ENCODE assay signal across 8 cellular contexts in the genomic region with DNA sequence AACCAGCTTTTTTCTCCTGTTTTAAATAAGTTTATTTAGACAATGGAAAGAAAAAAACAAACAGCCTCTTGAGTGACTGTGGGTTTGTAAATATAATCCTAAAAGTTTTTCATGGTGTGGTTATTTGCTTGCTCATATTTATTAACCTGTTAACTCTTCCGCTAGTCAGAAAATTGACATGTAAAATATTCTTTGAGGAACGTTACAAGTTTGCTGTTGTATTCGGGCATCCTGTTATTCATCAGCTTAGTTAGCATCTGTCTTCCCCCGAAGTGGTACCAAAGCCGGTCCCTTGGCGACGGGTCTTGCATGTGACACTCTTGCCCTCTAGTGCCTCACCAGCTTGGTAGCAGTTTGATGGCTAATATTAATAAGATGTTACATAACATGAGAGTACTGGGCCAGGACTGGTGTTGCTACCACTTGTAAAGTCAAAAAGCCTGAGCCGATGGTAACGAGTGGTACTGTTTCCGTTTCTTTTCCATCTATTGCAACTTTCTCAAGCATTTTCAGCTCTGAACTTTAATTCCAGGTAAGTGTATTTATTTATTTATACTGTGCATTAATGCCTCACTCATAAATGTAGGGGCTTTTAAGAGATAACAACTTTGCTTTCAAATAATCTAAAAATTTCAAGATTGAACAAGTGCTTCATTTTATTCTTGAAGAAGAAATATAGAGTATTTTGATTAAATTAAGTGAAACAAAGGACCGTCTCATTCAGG. TPM values are rescaled to one million over a fixed set of nuclear protein-coding genes. Genes with fewer than 3 reads are reported as not detected.
A peak's percentile ranks its signal among the peaks of the same experiment; 100 is the strongest.
DNase-seq lines count a peak whose midpoint lies in the region; ATAC-seq, FAIRE-seq and TF ChIP-seq lines count a peak whose summit lies in the region.

A gene (plus strand): TSS at position 426 of the 725 bp plus-strand sequence. CDS start 19,425 bp downstream, outside the sequence.

- H2BK5ac ChIP-seq in H1 (ENCODE audit: low read depth, low read length) (no peak within 1 kb of the TSS), mesendoderm (ENCODE audit: low read length) (no peak within 1 kb of the TSS)

- H3K9me2 ChIP-seq in Loucy (replicated peaks; ENCODE audit: low read depth, low read length): no peaks in the 10 kb centered on the region

- H3K27ac ChIP-seq in H1 (ENCODE audit: low read depth, low read length) (no peak within 1 kb of the TSS), mesendoderm (ENCODE audit: low read depth, low read length) (peak within 1 kb of the TSS; percentile 69), urinary bladder (ENCODE audit: low read depth) (no peak within 1 kb of the TSS)

- peak; percentile 70 for ATAC-seq in GM21576 (IDR thresholded peaks at IDR 0.05; ENCODE audit: unreplicated experiment)
- ATAC-seq in HG02973 (IDR thresholded peaks at IDR 0.05; ENCODE audit: unreplicated experiment): no peak

- H3K9ac ChIP-seq in Loucy (ENCODE audit: low read depth, low read length, poor library complexity, severe bottlenecking) (peak within 1 kb of the TSS; percentile 79), H1 (replicated peaks in 1 of 4; ENCODE audit: extremely low read depth in 1 of 4, low read depth in 3 of 4, low read length in 3 of 4) (peak within 1 kb of the TSS in 1 of 4 experiments; percentile 94; a peak in 2 of 7 replicates), mesendoderm (ENCODE audit: low read length) (peak within 1 kb of the TSS; percentile 46)

- H3K79me2 ChIP-seq in Loucy (ENCODE audit: insufficient read depth, low read length) (peaks cover 44% of the 10 kb centered on the region), H1 (ENCODE audit: control insufficient read depth in 1 of 2, insufficient read depth in 2 of 2, low read length in 2 of 2) (no peaks in the 10 kb centered on the region), mesendoderm (ENCODE audit: control insufficient read depth, insufficient read depth, low read length) (no peaks in the 10 kb centered on the region)

- H3K4me1 ChIP-seq in Loucy (ENCODE audit: insufficient read depth, low read length, poor library complexity, severe bottlenecking) (peaks cover 40% of the 10 kb centered on the region), H1 (replicated peaks in 1 of 4; ENCODE audit: control insufficient read depth in 3 of 4, insufficient read depth in 4 of 4, low read length in 3 of 4) (no peaks in the 10 kb centered on the region; a peak in 1 of 7 replicates), mesendoderm (ENCODE audit: control insufficient read depth, low read depth, low read length) (no peaks in the 10 kb centered on the region), urinary bladder (ENCODE audit: insufficient read depth) (peaks cover 2% of the 10 kb centered on the region)

- H3K4me3 ChIP-seq in Loucy (ENCODE audit: low read length, poor library complexity, severe bottlenecking) (peak within 1 kb of the TSS; percentile 79), H1 (ENCODE audit: extremely low read depth in 1 of 4, insufficient read depth in 2 of 4, low read depth in 3 of 4, low read length in 4 of 4) (peak within 1 kb of the TSS; percentile 53 to 80 (median 55)), mesendoderm (ENCODE audit: low read length) (peak within 1 kb of the TSS; percentile 55), urinary bladder (ENCODE audit: low read depth, low read length) (peak within 1 kb of the TSS; percentile 46)

- H3K14ac ChIP-seq in H1 (ENCODE audit: insufficient read length): no peak within 1 kb of the TSS

- no peak within 1 kb of the TSS for H4K5ac ChIP-seq in H1 (ENCODE audit: insufficient read length, low read depth, low read length)
- no peak within 1 kb of the TSS for H4K5ac ChIP-seq in mesendoderm (ENCODE audit: low read length)

- DNase-seq in EL (peak; percentile 47), SK-N-DZ (ENCODE audit: low spot score) (peak; percentile 67), H1 (ENCODE audit: low read depth in 1 of 2, low spot score in 2 of 2) (peak in 1 of 2 experiments; percentile 64), mesendoderm (peak; percentile 92)

- FAIRE-seq in H1 (lab: Jason Lieb, UNC): peak; percentile 79

- H3K9me3 ChIP-seq in Loucy (ENCODE audit: insufficient read depth, low read depth, low read length) (no peaks in the 10 kb centered on the region), H1 (ENCODE audit: insufficient read depth in 2 of 2, low read depth in 1 of 2, low read length in 1 of 2) (no peaks in the 10 kb centered on the region)

- no peak within 1 kb of the TSS for H2AK5ac ChIP-seq in H1 (ENCODE audit: low read depth, low read length)
- H2AK5ac ChIP-seq in mesendoderm (ENCODE audit: low read length): no peak within 1 kb of the TSS

- TF ChIP-seq RAD21 in H1 (IDR thresholded peaks at IDR 0.05 in 1 of 2, conservative IDR thresholded peaks at IDR 0.05 in 1 of 2; ENCODE audit: low read depth in 2 of 2, low read length in 2 of 2): peak; percentile 97 to 98

- H4K8ac ChIP-seq in H1 (ENCODE audit: extremely low read depth, insufficient read depth, low read length): peak within 1 kb of the TSS; percentile 95
- H4K8ac ChIP-seq in mesendoderm (ENCODE audit: low read depth, low read length): no peak within 1 kb of the TSS

- H3K36me3 ChIP-seq in Loucy (ENCODE audit: insufficient read depth, low read length) (no peaks in the 10 kb centered on the region), H1 (ENCODE audit: control insufficient read depth in 2 of 4, insufficient read depth in 4 of 4, low read length in 3 of 4) (no peaks in the 10 kb centered on the region), mesendoderm (ENCODE audit: control insufficient read depth, insufficient read depth, low read length) (no peaks in the 10 kb centered on the region), urinary bladder (ENCODE audit: insufficient read depth) (no peaks in the 10 kb centered on the region)

- POLR2A ChIA-PET in H1 (lab: Charles Lee; ENCODE audit: partially characterized antibody): no interaction called here

- no peaks in the 10 kb centered on the region; the same call in 1 of the 2 replicates for H3K23me2 ChIP-seq in H1 (ENCODE audit: low read depth, low read length)

- no peak within 1 kb of the TSS for H3K23ac ChIP-seq in H1 (ENCODE audit: insufficient read length)
- no peak within 1 kb of the TSS for H3K23ac ChIP-seq in mesendoderm (ENCODE audit: low read length)

- no peak within 1 kb of the TSS for H2BK12ac ChIP-seq in H1 (ENCODE audit: low read depth, low read length)

- H3K4me2 ChIP-seq in Loucy (ENCODE audit: low read depth, low read length, poor library complexity, severe bottlenecking): peak within 1 kb of the TSS; percentile 82
- peak within 1 kb of the TSS; percentile 9 to 60 for H3K4me2 ChIP-seq in H1 (ENCODE audit: insufficient read depth in 1 of 2, low read depth in 2 of 2, low read length in 2 of 2)
- H3K4me2 ChIP-seq in mesendoderm (ENCODE audit: low read length): peak within 1 kb of the TSS; percentile 33

- no peak within 1 kb of the TSS for H2BK20ac ChIP-seq in H1 (ENCODE audit: low read length)

- H3K56ac ChIP-seq in H1 (replicated peaks; ENCODE audit: insufficient read length, low read depth, low read length) (no peak within 1 kb of the TSS), mesendoderm (ENCODE audit: low read length) (peak within 1 kb of the TSS; percentile 81)

- H3K27me3 ChIP-seq in Loucy (ENCODE audit: insufficient read depth, low read length, poor library complexity, severe bottlenecking) (no peaks in the 10 kb centered on the region), H1 (replicated peaks in 1 of 4; ENCODE audit: control insufficient read depth in 3 of 4, extremely low read depth in 1 of 4, insufficient read depth in 3 of 4, low read length in 3 of 4) (peaks cover 0 to 2% (median under 1%) of the 10 kb centered on the region in 4 experiments; a peak in 1 of 7 replicates), mesendoderm (ENCODE audit: insufficient read depth, low read length, poor library complexity) (no peaks in the 10 kb centered on the region)

- TF ChIP-seq CTCF in Loucy (conservative IDR thresholded peaks at IDR 0.05; ENCODE audit: low read length) (peak; percentile 82), H1 (IDR thresholded peaks at IDR 0.05; ENCODE audit: control extremely low read depth in 1 of 3, insufficient read depth in 1 of 3, low read depth in 1 of 3, low read length in 3 of 3) (peak; percentile 63 to 82 (median 82))

- CTCF ChIA-PET in H1 (lab: Charles Lee; ENCODE audit: partially characterized antibody): interaction anchor here (0.5 to 2.2 kb wide), 21 partner anchors 9 to 1536 kb away, joined by 3 to 11 read pairs (median 4); no protein-coding TSS in a partner anchor

- no peaks in the 10 kb centered on the region for H4K20me1 ChIP-seq in Loucy (ENCODE audit: insufficient read depth, low read length, poor library complexity, severe bottlenecking)
- H4K20me1 ChIP-seq in H1 (replicated peaks in 1 of 2; ENCODE audit: control insufficient read depth in 1 of 2, insufficient read depth in 2 of 2, low read length in 2 of 2): no peaks in the 10 kb centered on the region

- WGBS in H1 (ENCODE audit: extremely low coverage in 1 of 2, insufficient coverage in 1 of 2, insufficient read length in 1 of 2, insufficient replicate concordance in 2 of 2, low coverage in 1 of 2, low lambda C conversion rate in 2 of 2, missing lambda C conversion rate in 1 of 2), 2 experiments: 23% methylated on average over 11 of the region's 11 CpGs; no CpG with 5 or more reads in 1 of the 2 experiments
- WGBS in mesendoderm (ENCODE audit: extremely low coverage, insufficient coverage, low lambda C conversion rate): no CpG with 5 or more reads among the region's 11 CpGs
- WGBS in urinary bladder: 22% methylated on average over 11 of the region's 11 CpGs

- peak within 1 kb of the TSS; percentile 57 for H2AFZ ChIP-seq in Loucy (ENCODE audit: low read length)
- no peak within 1 kb of the TSS for H2AFZ ChIP-seq in H1 (ENCODE audit: low read length)

- H3K79me1 ChIP-seq in H1 (ENCODE audit: low read depth, low read length) (no peaks in the 10 kb centered on the region), mesendoderm (ENCODE audit: low read length) (no peaks in the 10 kb centered on the region)

- no peak for TF ChIP-seq EP300 in H1 (IDR thresholded peaks at IDR 0.05; ENCODE audit: borderline replicate concordance in 1 of 2, low read depth in 2 of 2, low read length in 2 of 2)

- H3F3A ChIP-seq in Loucy (ENCODE audit: low read depth): no peaks in the 10 kb centered on the region

- no peak within 1 kb of the TSS for H3K4ac ChIP-seq in H1 (replicated peaks; ENCODE audit: insufficient read length, low read depth, low read length)
- no peak within 1 kb of the TSS for H3K4ac ChIP-seq in mesendoderm (ENCODE audit: low read depth, low read length)

- H2BK15ac ChIP-seq in H1 (ENCODE audit: low read length) (no peak within 1 kb of the TSS), mesendoderm (replicated peaks; ENCODE audit: low read depth) (no peak within 1 kb of the TSS)

- no peak for TF ChIP-seq POLR2A in H1 (IDR thresholded peaks at IDR 0.05; ENCODE audit: control extremely low read depth in 1 of 2, low read depth in 2 of 2, low read length in 2 of 2)

- H2BK120ac ChIP-seq in H1 (replicated peaks; ENCODE audit: low read depth, low read length) (no peak within 1 kb of the TSS), mesendoderm (ENCODE audit: low read depth, low read length) (peak within 1 kb of the TSS; percentile 89)

- H3K18ac ChIP-seq in H1 (ENCODE audit: extremely low read depth, low read length) (peak within 1 kb of the TSS; percentile 71), mesendoderm (ENCODE audit: low read length) (peak within 1 kb of the TSS; percentile 79)

- H4K91ac ChIP-seq in H1 (replicated peaks; ENCODE audit: insufficient read length, low read length): no peak within 1 kb of the TSS

RNA-seq across cellular contexts. Expression of the gene that starts here (rescaled TPM):
- polyA plus RNA-seq in SK-N-DZ (2014; cell fraction: cytosol; rRNA removed): not detected in 2 replicates
- polyA plus RNA-seq in SK-N-DZ (2014; cell fraction: nucleus; rRNA removed): 0.02 TPM in 1 of 2 replicates, not detected in the other
- 0.60 and 0.71 TPM in 2 replicates for total RNA-seq in H1 (2021; fragmentation: NEBNext Ultra II Directional; extraction: Animal tissue kit (Norgen Biotek cat#: 25700))
- polyA plus RNA-seq in H1 (2011; rRNA removed) (0.13 and 0.35 TPM in 2 replicates), urinary bladder (0.04 TPM)
- polyA plus RNA-seq in H1 (2011; cell fraction: cytosol; rRNA removed): 0.32 TPM
- polyA plus RNA-seq in H1 (2011; cell fraction: nucleus; rRNA removed): 0.29 TPM
- 0.23 to 0.52 TPM (median 0.34 TPM) in 4 replicates for polyA plus RNA-seq in H1 (2012, experiment 1 of 2)
- polyA plus RNA-seq in H1 (2012, experiment 2 of 2): not detected
- polyA plus RNA-seq in H1 (2013, experiment 1 of 2): 0.55 TPM
- 0.72 TPM for polyA plus RNA-seq in H1 (2013, experiment 2 of 2)
- polyA minus RNA-seq in H1 (2011; rRNA and poly(A)+ RNA removed): 0.47 and 1.3 TPM in 2 replicates
- not detected for polyA minus RNA-seq in H1 (2011; cell fraction: cytosol; rRNA and poly(A)+ RNA removed)
- 1.2 TPM for polyA minus RNA-seq in H1 (2011; cell fraction: nucleus; rRNA and poly(A)+ RNA removed)
- 3.6 TPM for polyA plus RNA-seq in mesendoderm (2013, experiment 1 of 2)
- 3.3 TPM for polyA plus RNA-seq in mesendoderm (2013, experiment 2 of 2)
- total RNA-seq in urinary bladder: 2.2 TPM
